1 cellular context compared by ENCODE assay signal in the genomic region with DNA sequence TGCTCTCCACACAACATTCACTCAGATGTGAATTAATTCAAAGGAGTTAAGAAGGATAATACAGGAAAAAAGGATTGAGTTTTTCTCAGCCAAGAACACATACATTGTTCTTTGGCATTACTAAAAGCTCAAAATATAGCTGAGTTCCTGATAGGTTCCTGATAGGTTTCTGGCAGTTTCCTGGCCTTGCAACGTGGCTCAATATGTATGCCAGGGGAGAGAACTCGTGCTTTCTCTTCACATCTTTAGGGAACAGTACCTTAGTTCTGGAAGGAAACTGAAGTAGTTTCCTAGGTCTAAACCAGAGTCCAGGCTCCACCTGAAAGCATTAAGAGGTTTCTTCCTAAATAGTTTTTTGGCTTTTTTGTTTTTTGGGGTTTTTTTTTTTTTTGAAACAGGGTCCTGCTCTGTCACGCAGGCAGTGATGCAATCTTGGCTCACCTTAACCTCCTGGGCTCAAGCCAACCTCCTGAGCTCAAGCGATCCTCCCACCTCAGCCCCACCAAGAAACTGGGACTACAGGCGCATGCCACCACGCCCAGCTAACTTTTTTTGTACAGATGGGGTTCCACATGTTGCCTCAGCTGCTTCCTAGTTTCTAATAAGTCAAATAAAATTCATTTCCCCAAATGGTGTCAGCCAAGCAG.
TF ChIP-seq lines count a peak whose summit lies in the region.

No MANE protein-coding gene starts in this region.

TF ChIP-seq in K562, 482 proteins besides CTCF, POLR2A, EP300 and RAD21 (continued from another document and continues in another):
- TF ChIP-seq ZBTB40 (IDR thresholded peaks at IDR 0.05) (no peak), ZBTB40 (CRISPR knock-in tag; IDR thresholded peaks at IDR 0.05) (no peak), SRSF9 (IDR thresholded peaks at IDR 0.05; ENCODE audit: borderline replicate concordance, low read depth, low read length) (no peak), EHMT2 (IDR thresholded peaks at IDR 0.05) (no peak), NELFE (IDR thresholded peaks at IDR 0.05; ENCODE audit: insufficient read depth, insufficient read length) (no peak), NCOA6 (IDR thresholded peaks at IDR 0.05) (no peak), ZNF445 (CRISPR knock-in tag; IDR thresholded peaks at IDR 0.05; ENCODE audit: low read depth) (no peak), ZKSCAN1 (IDR thresholded peaks at IDR 0.05; ENCODE audit: low read depth, low read length) (no peak), ZNF449 (CRISPR knock-in tag; IDR thresholded peaks at IDR 0.05) (no peak), XRCC4 (IDR thresholded peaks at IDR 0.05; ENCODE audit: extremely low read depth, insufficient read depth, insufficient read length) (no peak), ZHX1 (conservative IDR thresholded peaks at IDR 0.05; ENCODE audit: low read length) (no peak), ILF3 (IDR thresholded peaks at IDR 0.05; ENCODE audit: borderline replicate concordance) (no peak), ZNF76 (CRISPR knock-in tag; IDR thresholded peaks at IDR 0.05; ENCODE audit: borderline replicate concordance) (no peak), NFE2 (IDR thresholded peaks at IDR 0.05; ENCODE audit: low read depth) (peak; percentile 19; the same call in 1 of the 2 replicates), SIN3B (IDR thresholded peaks at IDR 0.05; ENCODE audit: low read depth) (no peak), ZNF347 (CRISPR knock-in tag; IDR thresholded peaks at IDR 0.05; ENCODE audit: low read depth) (no peak), RNF2 (IDR thresholded peaks at IDR 0.05) (no peak), MNT (conservative IDR thresholded peaks at IDR 0.05) (0 out of 4 replicates have a peak, but pooled peaks of 1 of the 2 experiments have one; percentile 5), TAF1 (IDR thresholded peaks at IDR 0.05; ENCODE audit: control insufficient read depth, extremely low read depth, insufficient read depth, low read length, severe bottlenecking) (no peak), MECOM (CRISPR knock-in tag; IDR thresholded peaks at IDR 0.05) (peak; percentile 22; the same call in 1 of the 2 replicates), NFIC (IDR thresholded peaks at IDR 0.05) (peak; percentile 62; the same call in 1 of the 2 replicates), MTA1 (IDR thresholded peaks at IDR 0.05; ENCODE audit: borderline replicate concordance) (no peak), ZNF134 (CRISPR knock-in tag; conservative IDR thresholded peaks at IDR 0.05) (no peak), ATF1 (CRISPR knock-in tag; IDR thresholded peaks at IDR 0.05) (no peak), ATF1 (tag; IDR thresholded peaks at IDR 0.05) (no peak), CEBPB (tag; IDR thresholded peaks at IDR 0.05) (peak; percentile 70), ARID1B (IDR thresholded peaks at IDR 0.05) (peak; percentile 35; the same call in 1 of the 2 replicates), ZNF512 (tag; IDR thresholded peaks at IDR 0.05) (no peak), NBN (IDR thresholded peaks at IDR 0.05; ENCODE audit: low read depth) (peak; percentile 59; the same call in 1 of the 2 replicates), ETS2 (tag; IDR thresholded peaks at IDR 0.05; ENCODE audit: borderline replicate concordance, poor library complexity, severe bottlenecking) (no peak), MTA3 (IDR thresholded peaks at IDR 0.05; ENCODE audit: borderline replicate concordance) (no peak), RCOR1 (IDR thresholded peaks at IDR 0.05; ENCODE audit: borderline replicate concordance in 1 of 2, low read depth in 2 of 2, low read length in 2 of 2) (0 out of 4 replicates have a peak, but pooled peaks of 1 of the 2 experiments have one; percentile 32)
- TF ChIP-seq, protein P1, sequence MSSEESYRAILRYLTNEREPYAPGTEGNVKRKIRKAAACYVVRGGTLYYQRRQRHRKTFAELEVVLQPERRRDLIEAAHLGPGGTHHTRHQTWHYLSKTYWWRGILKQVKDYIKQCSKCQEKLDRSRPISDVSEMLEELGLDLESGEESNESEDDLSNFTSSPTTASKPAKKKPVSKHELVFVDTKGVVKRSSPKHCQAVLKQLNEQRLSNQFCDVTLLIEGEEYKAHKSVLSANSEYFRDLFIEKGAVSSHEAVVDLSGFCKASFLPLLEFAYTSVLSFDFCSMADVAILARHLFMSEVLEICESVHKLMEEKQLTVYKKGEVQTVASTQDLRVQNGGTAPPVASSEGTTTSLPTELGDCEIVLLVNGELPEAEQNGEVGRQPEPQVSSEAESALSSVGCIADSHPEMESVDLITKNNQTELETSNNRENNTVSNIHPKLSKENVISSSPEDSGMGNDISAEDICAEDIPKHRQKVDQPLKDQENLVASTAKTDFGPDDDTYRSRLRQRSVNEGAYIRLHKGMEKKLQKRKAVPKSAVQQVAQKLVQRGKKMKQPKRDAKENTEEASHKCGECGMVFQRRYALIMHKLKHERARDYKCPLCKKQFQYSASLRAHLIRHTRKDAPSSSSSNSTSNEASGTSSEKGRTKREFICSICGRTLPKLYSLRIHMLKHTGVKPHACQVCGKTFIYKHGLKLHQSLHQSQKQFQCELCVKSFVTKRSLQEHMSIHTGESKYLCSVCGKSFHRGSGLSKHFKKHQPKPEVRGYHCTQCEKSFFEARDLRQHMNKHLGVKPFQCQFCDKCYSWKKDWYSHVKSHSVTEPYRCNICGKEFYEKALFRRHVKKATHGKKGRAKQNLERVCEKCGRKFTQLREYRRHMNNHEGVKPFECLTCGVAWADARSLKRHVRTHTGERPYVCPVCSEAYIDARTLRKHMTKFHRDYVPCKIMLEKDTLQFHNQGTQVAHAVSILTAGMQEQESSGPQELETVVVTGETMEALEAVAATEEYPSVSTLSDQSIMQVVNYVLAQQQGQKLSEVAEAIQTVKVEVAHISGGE (CRISPR knock-in tag; IDR thresholded peaks at IDR 0.05): no peak
- TF ChIP-seq, protein P2, sequence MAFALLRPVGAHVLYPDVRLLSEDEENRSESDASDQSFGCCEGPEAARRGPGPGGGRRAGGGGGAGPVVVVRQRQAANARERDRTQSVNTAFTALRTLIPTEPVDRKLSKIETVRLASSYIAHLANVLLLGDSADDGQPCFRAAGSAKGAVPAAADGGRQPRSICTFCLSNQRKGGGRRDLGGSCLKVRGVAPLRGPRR (CRISPR knock-in tag; IDR thresholded peaks at IDR 0.05): no peak
